Comparison of ENCODE assay signal across 11 cellular contexts in genomic region chr19:10227215-10227971, GRCh38.
DNase-seq lines count a peak whose midpoint lies in the region; ATAC-seq and TF ChIP-seq lines count a peak whose summit lies in the region.
"Had no signal": no experiment of that assay in that cellular context is flagged by ENCODE, and none has a peak within 500 bp of the region (broad histone marks: within the 10 kb centered on the region; RNA-seq: fewer than 3 reads in every experiment).

No MANE protein-coding gene starts in this region.

- TF ChIP-seq CTCF in GM12864 (IDR thresholded peaks at IDR 0.05; ENCODE audit: low read depth, low read length, missing control alignments) (peak; percentile 23), astrocyte of the spinal cord (IDR thresholded peaks at IDR 0.05; ENCODE audit: low read depth, low read length) (peak; percentile 6)

- no peak for ATAC-seq in HG02870 (IDR thresholded peaks at IDR 0.05; ENCODE audit: unreplicated experiment)
- ATAC-seq: HCT116 had no signal

- DNase-seq in GM12864 (ENCODE audit: low read depth): no peak
- DNase-seq in astrocyte of the spinal cord (ENCODE audit: low read depth, low spot score): no peak
- DNase-seq in hypothalamus (lab: John Stamatoyannopoulos, UW): peak; percentile 20 to 97 (median 85)
- DNase-seq in Kasumi-1 (lab: John Stamatoyannopoulos, UW): no peak
- DNase-seq in kidney glomerular epithelial cell (lab: John Stamatoyannopoulos, UW): no peak
- DNase-seq in NCI-H2029 treated with DMSO at 0.1 percent for 48 hours (lab: John Stamatoyannopoulos, UW): no peak
- DNase-seq: activated naive CD4-positive, alpha-beta T cell treated with anti-CD3 and anti-CD28 coated beads, Interleukin-2, amount 50 U/mL, for 16 hours; SHP77 had no signal

- in situ Hi-C loops in astrocyte of the spinal cord (cut with HindIII; ENCODE audit: low sequenced_read_pairs): no loop called here

- H3K4me3 ChIP-seq in GM12864 (ENCODE audit: low read depth, low read length) (no peak overlapping the region), astrocyte of the spinal cord (ENCODE audit: low read depth, low read length) (no peak overlapping the region), skin epidermis (no peak overlapping the region)

- H3K27ac ChIP-seq in skin epidermis: peak overlapping the region in 19 of 21 experiments; percentile 14 to 86 (median 55)

Comparison
In these comparisons a context has a peak if more than half of its experiments do, and no peak if none do; other contexts are left out.
1. DNase-seq: peak in hypothalamus (51 of 51); none in GM12864 (single experiment), astrocyte of the spinal cord (single experiment), Kasumi-1 (0 of 2), kidney glomerular epithelial cell (single experiment) and NCI-H2029 treated with DMSO at 0.1 percent for 48 hours (single experiment).